Comparison of ENCODE assay signal across 1 cellular context in the genomic region with DNA sequence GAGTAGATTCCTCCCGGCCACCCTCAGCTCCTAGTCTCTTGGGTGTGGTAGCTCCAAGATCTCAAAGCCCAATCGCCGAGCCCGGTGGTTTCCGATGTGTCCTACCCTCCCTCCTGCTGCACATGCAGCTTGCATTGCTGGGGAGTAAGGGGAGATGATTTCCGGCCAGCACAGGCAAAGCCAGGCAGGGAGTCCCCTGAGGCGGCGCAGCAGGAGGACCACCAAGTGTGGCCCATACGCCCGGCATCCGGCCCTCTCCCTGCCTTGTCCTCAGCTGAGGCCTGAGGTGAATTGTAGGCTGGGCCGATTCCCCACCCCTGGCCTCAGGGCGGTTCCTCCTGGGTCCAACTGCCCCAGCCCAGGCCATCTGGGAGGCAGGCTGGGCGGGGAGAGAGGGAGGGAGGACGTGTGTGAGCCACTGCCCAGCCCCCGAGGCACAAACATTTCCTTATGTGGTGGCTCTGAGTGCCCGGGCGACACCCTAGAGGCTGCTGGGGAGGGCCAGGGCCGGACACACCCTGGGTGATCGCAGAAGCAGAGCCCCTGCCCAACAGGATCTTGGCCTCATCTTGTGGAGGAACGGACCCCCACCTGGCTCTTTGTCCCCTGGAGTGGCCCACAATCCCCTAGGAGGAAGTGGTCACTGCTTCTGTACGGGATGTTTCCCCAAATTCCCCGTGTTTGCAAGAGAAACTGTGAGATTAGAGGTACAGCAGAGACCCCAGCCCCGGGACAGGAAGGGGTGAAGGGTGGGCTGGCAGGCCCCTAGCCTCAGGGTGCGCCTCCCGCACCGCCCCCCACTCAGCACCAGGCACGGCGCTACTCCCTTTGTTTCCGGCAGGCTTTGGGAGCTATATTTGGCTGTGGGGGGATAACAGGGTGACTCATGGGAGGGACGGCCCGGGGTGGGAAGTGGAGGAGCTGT.
A peak's percentile ranks its signal among the peaks of the same experiment; 100 is the strongest.
TF ChIP-seq lines count a peak whose summit lies in the region.

No MANE protein-coding gene starts in this region.

TF ChIP-seq in K562, 482 proteins besides CTCF, POLR2A, EP300 and RAD21 (continued from another document and continues in another):
- TF ChIP-seq ATF4 (CRISPR knock-in tag; IDR thresholded peaks at IDR 0.05) (no peak), ETV5 (CRISPR knock-in tag; IDR thresholded peaks at IDR 0.05; ENCODE audit: low read depth) (peak; percentile 66), AFF4 (CRISPR knock-in tag; IDR thresholded peaks at IDR 0.05) (no peak; the same call in 1 of the 2 replicates), FOXK1 (CRISPR knock-in tag; IDR thresholded peaks at IDR 0.05; ENCODE audit: borderline replicate concordance) (no peak), THAP7 (CRISPR knock-in tag; IDR thresholded peaks at IDR 0.05) (no peak), BDP1 (IDR thresholded peaks at IDR 0.05; ENCODE audit: insufficient read depth, insufficient read length) (no peak), HDAC1 (IDR thresholded peaks at IDR 0.05) (0 out of 4 replicates have a peak, but pooled peaks of 1 of the 2 experiments have one; percentile 19), E2F3 (CRISPR knock-in tag; IDR thresholded peaks at IDR 0.05) (no peak), MEIS2 (IDR thresholded peaks at IDR 0.05; ENCODE audit: partially characterized antibody) (no peak), STAG1 (CRISPR knock-in tag; IDR thresholded peaks at IDR 0.05; ENCODE audit: borderline replicate concordance) (no peak), MIER1 (IDR thresholded peaks at IDR 0.05; ENCODE audit: low read depth) (no peak), SMARCA5 (IDR thresholded peaks at IDR 0.05) (no peak), ZSCAN29 (IDR thresholded peaks at IDR 0.05) (no peak), ZFX (CRISPR knock-in tag; IDR thresholded peaks at IDR 0.05) (peak; percentile 90), ILF3 (IDR thresholded peaks at IDR 0.05; ENCODE audit: borderline replicate concordance) (no peak), THRB (CRISPR knock-in tag; conservative IDR thresholded peaks at IDR 0.05) (no peak), YBX1 (IDR thresholded peaks at IDR 0.05) (no peak), HMG20B (CRISPR knock-in tag; IDR thresholded peaks at IDR 0.05) (no peak), NFATC3 (IDR thresholded peaks at IDR 0.05) (no peak), ZNF75A (CRISPR knock-in tag; IDR thresholded peaks at IDR 0.05) (no peak), NCOR1 (IDR thresholded peaks at IDR 0.05) (no peak), DACH1 (IDR thresholded peaks at IDR 0.05; ENCODE audit: partially characterized antibody) (peak; percentile 25), GATAD2B (IDR thresholded peaks at IDR 0.05; ENCODE audit: borderline replicate concordance) (no peak), MCM7 (IDR thresholded peaks at IDR 0.05) (no peak), SPI1 (IDR thresholded peaks at IDR 0.05; ENCODE audit: borderline replicate concordance, low read depth, low read length) (0 out of 2 replicates have a peak, but pooled peaks have one; percentile 65), E2F1 (CRISPR knock-in tag; IDR thresholded peaks at IDR 0.05) (no peak), POLR3A (IDR thresholded peaks at IDR 0.05; ENCODE audit: borderline replicate concordance, extremely low read depth, insufficient read depth, insufficient read length) (no peak), CSDE1 (IDR thresholded peaks at IDR 0.05) (no peak), MEF2D (tag; conservative IDR thresholded peaks at IDR 0.05; ENCODE audit: low read depth) (peak; percentile 86), CCNT2 (IDR thresholded peaks at IDR 0.05; ENCODE audit: borderline replicate concordance, extremely low read depth, insufficient read length, low read depth, low read length) (peak; percentile 9), FOXK2 (conservative IDR thresholded peaks at IDR 0.05 in 1 of 2, IDR thresholded peaks at IDR 0.05 in 1 of 2; ENCODE audit: low read depth in 2 of 2) (no peak), ZNF175 (CRISPR knock-in tag; IDR thresholded peaks at IDR 0.05; ENCODE audit: low read depth) (peak; percentile 57; the same call in 1 of the 2 replicates), GABPA (tag; conservative IDR thresholded peaks at IDR 0.05; ENCODE audit: low read depth) (peak; percentile 34; the same call in 1 of the 2 replicates), SMAD1 (IDR thresholded peaks at IDR 0.05; ENCODE audit: low read depth, low read length, partially characterized antibody) (peak; percentile 10), CCAR2 (IDR thresholded peaks at IDR 0.05; ENCODE audit: low read depth, low read length) (no peak)
- TF ChIP-seq, protein P1, sequence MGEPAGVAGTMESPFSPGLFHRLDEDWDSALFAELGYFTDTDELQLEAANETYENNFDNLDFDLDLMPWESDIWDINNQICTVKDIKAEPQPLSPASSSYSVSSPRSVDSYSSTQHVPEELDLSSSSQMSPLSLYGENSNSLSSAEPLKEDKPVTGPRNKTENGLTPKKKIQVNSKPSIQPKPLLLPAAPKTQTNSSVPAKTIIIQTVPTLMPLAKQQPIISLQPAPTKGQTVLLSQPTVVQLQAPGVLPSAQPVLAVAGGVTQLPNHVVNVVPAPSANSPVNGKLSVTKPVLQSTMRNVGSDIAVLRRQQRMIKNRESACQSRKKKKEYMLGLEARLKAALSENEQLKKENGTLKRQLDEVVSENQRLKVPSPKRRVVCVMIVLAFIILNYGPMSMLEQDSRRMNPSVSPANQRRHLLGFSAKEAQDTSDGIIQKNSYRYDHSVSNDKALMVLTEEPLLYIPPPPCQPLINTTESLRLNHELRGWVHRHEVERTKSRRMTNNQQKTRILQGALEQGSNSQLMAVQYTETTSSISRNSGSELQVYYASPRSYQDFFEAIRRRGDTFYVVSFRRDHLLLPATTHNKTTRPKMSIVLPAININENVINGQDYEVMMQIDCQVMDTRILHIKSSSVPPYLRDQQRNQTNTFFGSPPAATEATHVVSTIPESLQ (CRISPR knock-in tag; IDR thresholded peaks at IDR 0.05): peak; percentile 61; the same call in 1 of the 2 replicates
- TF ChIP-seq, protein P2, sequence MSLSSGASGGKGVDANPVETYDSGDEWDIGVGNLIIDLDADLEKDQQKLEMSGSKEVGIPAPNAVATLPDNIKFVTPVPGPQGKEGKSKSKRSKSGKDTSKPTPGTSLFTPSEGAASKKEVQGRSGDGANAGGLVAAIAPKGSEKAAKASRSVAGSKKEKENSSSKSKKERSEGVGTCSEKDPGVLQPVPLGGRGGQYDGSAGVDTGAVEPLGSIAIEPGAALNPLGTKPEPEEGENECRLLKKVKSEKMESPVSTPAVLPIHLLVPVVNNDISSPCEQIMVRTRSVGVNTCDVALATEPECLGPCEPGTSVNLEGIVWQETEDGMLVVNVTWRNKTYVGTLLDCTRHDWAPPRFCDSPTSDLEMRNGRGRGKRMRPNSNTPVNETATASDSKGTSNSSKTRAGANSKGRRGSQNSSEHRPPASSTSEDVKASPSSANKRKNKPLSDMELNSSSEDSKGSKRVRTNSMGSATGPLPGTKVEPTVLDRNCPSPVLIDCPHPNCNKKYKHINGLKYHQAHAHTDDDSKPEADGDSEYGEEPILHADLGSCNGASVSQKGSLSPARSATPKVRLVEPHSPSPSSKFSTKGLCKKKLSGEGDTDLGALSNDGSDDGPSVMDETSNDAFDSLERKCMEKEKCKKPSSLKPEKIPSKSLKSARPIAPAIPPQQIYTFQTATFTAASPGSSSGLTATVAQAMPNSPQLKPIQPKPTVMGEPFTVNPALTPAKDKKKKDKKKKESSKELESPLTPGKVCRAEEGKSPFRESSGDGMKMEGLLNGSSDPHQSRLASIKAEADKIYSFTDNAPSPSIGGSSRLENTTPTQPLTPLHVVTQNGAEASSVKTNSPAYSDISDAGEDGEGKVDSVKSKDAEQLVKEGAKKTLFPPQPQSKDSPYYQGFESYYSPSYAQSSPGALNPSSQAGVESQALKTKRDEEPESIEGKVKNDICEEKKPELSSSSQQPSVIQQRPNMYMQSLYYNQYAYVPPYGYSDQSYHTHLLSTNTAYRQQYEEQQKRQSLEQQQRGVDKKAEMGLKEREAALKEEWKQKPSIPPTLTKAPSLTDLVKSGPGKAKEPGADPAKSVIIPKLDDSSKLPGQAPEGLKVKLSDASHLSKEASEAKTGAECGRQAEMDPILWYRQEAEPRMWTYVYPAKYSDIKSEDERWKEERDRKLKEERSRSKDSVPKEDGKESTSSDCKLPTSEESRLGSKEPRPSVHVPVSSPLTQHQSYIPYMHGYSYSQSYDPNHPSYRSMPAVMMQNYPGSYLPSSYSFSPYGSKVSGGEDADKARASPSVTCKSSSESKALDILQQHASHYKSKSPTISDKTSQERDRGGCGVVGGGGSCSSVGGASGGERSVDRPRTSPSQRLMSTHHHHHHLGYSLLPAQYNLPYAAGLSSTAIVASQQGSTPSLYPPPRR (CRISPR knock-in tag; IDR thresholded peaks at IDR 0.05; ENCODE audit: borderline replicate concordance): no peak
- TF ChIP-seq, protein P3, sequence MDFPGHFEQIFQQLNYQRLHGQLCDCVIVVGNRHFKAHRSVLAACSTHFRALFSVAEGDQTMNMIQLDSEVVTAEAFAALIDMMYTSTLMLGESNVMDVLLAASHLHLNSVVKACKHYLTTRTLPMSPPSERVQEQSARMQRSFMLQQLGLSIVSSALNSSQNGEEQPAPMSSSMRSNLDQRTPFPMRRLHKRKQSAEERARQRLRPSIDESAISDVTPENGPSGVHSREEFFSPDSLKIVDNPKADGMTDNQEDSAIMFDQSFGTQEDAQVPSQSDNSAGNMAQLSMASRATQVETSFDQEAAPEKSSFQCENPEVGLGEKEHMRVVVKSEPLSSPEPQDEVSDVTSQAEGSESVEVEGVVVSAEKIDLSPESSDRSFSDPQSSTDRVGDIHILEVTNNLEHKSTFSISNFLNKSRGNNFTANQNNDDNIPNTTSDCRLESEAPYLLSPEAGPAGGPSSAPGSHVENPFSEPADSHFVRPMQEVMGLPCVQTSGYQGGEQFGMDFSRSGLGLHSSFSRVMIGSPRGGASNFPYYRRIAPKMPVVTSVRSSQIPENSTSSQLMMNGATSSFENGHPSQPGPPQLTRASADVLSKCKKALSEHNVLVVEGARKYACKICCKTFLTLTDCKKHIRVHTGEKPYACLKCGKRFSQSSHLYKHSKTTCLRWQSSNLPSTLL (IDR thresholded peaks at IDR 0.05): no peak
- TF ChIP-seq, protein P4, sequence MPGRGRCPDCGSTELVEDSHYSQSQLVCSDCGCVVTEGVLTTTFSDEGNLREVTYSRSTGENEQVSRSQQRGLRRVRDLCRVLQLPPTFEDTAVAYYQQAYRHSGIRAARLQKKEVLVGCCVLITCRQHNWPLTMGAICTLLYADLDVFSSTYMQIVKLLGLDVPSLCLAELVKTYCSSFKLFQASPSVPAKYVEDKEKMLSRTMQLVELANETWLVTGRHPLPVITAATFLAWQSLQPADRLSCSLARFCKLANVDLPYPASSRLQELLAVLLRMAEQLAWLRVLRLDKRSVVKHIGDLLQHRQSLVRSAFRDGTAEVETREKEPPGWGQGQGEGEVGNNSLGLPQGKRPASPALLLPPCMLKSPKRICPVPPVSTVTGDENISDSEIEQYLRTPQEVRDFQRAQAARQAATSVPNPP (IDR thresholded peaks at IDR 0.05; ENCODE audit: borderline replicate concordance, insufficient read depth, insufficient read length): no peak
